In the genomic region with DNA sequence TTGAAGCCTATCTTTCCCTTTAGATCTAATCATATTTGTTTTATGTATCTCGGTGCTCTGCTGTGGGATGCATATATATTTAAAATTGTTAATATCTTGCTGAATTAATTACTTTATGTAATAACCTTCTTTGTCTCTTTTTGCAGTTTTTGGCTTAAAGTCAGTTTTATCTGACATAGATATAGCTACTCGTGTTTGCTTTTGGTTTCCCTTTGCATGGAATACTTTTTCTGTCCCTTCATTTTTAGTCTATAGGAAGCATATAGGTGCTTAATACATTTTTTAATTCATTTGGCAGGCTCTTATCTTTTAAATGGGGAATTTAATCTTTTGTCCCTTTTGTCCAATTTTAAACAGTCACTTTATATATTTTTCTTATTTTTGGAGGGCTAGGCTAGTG, we compare ENCODE assay signal across 26 cellular contexts.
DNase-seq lines count a peak whose midpoint lies in the region; ATAC-seq and TF ChIP-seq lines count a peak whose summit lies in the region.
"Had no signal": no experiment of that assay in that cellular context is flagged by ENCODE, and none has a peak within 500 bp of the region (broad histone marks: within the 10 kb centered on the region; RNA-seq: fewer than 3 reads in every experiment).

No MANE protein-coding gene starts in this region.

- peak; percentile 58 for DNase-seq in DMS53 (lab: John Stamatoyannopoulos, UW)
- no peak for DNase-seq in natural killer cell
- no peak for DNase-seq in cerebellar cortex (ENCODE audit: low spot score)
- DNase-seq in NCI-H526 treated with DMSO at 0.1 percent for 48 hours (lab: John Stamatoyannopoulos, UW) = no peak
- DNase-seq: AML-193; C1 segment of cervical spinal cord; CD4-positive, alpha-beta memory T cell; COR-L47; DMS79 treated with DMSO at 0.1 percent for 48 hours; GF-D8; HCEC 1CT; NCI-H1092 treated with DMSO at 0.1 percent for 48 hours; NCI-H1436; NCI-H187; NCI-H2081 treated with DMSO at 0.1 percent for 48 hours; NCI-H2171; NCI-H226; NCI-H524; NCI-H82; Peyer's patch; T-cell had no signal

- no peaks in the 10 kb centered on the region for H3K27me3 Mint-ChIP-seq in natural killer cell (ENCODE audit: low read depth in 2 of 2)
- H3K27me3 Mint-ChIP-seq: CD4-positive, alpha-beta memory T cell; T-cell had no signal

- H3K4me1 Mint-ChIP-seq in natural killer cell = peaks cover 0 to 25% of the 10 kb centered on the region in 2 donors
- H3K4me1 Mint-ChIP-seq: CD4-positive, alpha-beta memory T cell; IgD-negative memory B cell; T-cell had no signal

- H3K4me3 Mint-ChIP-seq in natural killer cell = peak overlapping the region; percentile 81
- H3K4me3 Mint-ChIP-seq: CD4-positive, alpha-beta memory T cell; IgD-negative memory B cell; T-cell had no signal

- no peaks in the 10 kb centered on the region for H3K36me3 Mint-ChIP-seq in natural killer cell
- H3K36me3 Mint-ChIP-seq: CD4-positive, alpha-beta memory T cell; IgD-negative memory B cell; T-cell had no signal

- ATAC-seq in GM18520 (IDR thresholded peaks at IDR 0.05; ENCODE audit: unreplicated experiment) (peak; percentile 37), HG03432 (IDR thresholded peaks at IDR 0.05; ENCODE audit: unreplicated experiment) (peak; percentile 53), natural killer cell (peak in 1 of 3 donors; percentile 51), GM21526 (IDR thresholded peaks at IDR 0.05; ENCODE audit: low FRiP score, unreplicated experiment) (no peak)
- ATAC-seq: A549, T-cell had no signal

- TF ChIP-seq CTCF in natural killer cell (IDR thresholded peaks at IDR 0.05) = no peak

- peaks cover 2 to 14% of the 10 kb centered on the region in 2 donors for H3K9me3 Mint-ChIP-seq in natural killer cell
- H3K9me3 Mint-ChIP-seq: IgD-negative memory B cell, T-cell had no signal

- intact Hi-C loops in natural killer cell (cut with micrococcal nuclease) = no loop called here

- H3K27ac Mint-ChIP-seq in natural killer cell = peak overlapping the region in 1 of 2 donors; percentile 80
- H3K27ac Mint-ChIP-seq: CD4-positive, alpha-beta memory T cell; IgD-negative memory B cell; T-cell had no signal
